Comparison of ENCODE assay signal across 17 cellular contexts in genomic region chr15:91909111-91909510, GRCh38.
"Had no signal": no experiment of that assay in that cellular context is flagged by ENCODE, and none has a peak within 500 bp of the region (broad histone marks: within the 10 kb centered on the region; RNA-seq: fewer than 3 reads in every experiment).

No MANE protein-coding gene starts in this region.

- H3K27ac Mint-ChIP-seq: IgD-negative memory B cell had no signal

- H3K4me1 ChIP-seq: Peyer's patch, SJCRH30 had no signal

- H3K9me3 Mint-ChIP-seq: IgD-negative memory B cell had no signal

- H3K4me1 Mint-ChIP-seq: IgD-negative memory B cell had no signal

- H3K27ac ChIP-seq: HL-60, PC-9, Peyer's patch, SJCRH30 had no signal

- H3K4me3 Mint-ChIP-seq: IgD-negative memory B cell had no signal

- H3K4me2 ChIP-seq: PC-9 had no signal

- DNase-seq: KBM-7; NCI-H1048; NCI-H1105; NCI-H1436 treated with DMSO at 0.1 percent for 48 hours; NCI-H1694; NCI-H2029 treated with DMSO at 0.1 percent for 48 hours; NCI-H446 treated with DMSO at 0.1 percent for 48 hours; NCI-H82; NK-92 treated with Interleukin-12 subunit alpha and Interleukin-12 subunit beta, amount 100 ng/mL, for 24 hours; OCI-M1; PC-9; Peyer's patch; SHP77 treated with DMSO at 0.1 percent for 48 hours; SJCRH30 had no signal

- H3K9me3 ChIP-seq: Peyer's patch, SJCRH30 had no signal

- ATAC-seq: Right ventricle myocardium inferior had no signal

- H2AFZ ChIP-seq: PC-9 had no signal

- H3K27me3 ChIP-seq: Peyer's patch, SJCRH30 had no signal

- H3K36me3 ChIP-seq: Peyer's patch, SJCRH30 had no signal

- H3K36me3 Mint-ChIP-seq: IgD-negative memory B cell had no signal

- H3K4me3 ChIP-seq: PC-9, Peyer's patch, SJCRH30 had no signal
